ENCODE assay signal across 9 cellular contexts in genomic region chr9:131255731-131256197, GRCh38. TPM values are rescaled to one million over a fixed set of nuclear protein-coding genes. Genes with fewer than 3 reads are reported as not detected.
DNase-seq lines count a peak whose midpoint lies in the region; ATAC-seq, FAIRE-seq and TF ChIP-seq lines count a peak whose summit lies in the region.
"Had no signal": no experiment of that assay in that cellular context is flagged by ENCODE, and none has a peak within 500 bp of the region (broad histone marks: within the 10 kb centered on the region; RNA-seq: fewer than 3 reads in every experiment).

No MANE protein-coding gene starts in this region.

- H3K9ac ChIP-seq in skeletal muscle tissue (ENCODE audit: low read depth in 1 of 3, low read length in 3 of 3) = peak overlapping the region; percentile 53 to 70 (median 63)
- no peak overlapping the region for H3K9ac ChIP-seq in kidney (ENCODE audit: low read length in 2 of 2)

- DNase-seq in RWPE1 (ENCODE audit: low spot score) = no peak
- no peak for DNase-seq in RPMI8226
- DNase-seq in HEK293T (ENCODE audit: extremely low spot score) = no peak
- no peak for DNase-seq in NCI-H69 (lab: John Stamatoyannopoulos, UW)
- no peak for DNase-seq in kidney

- POLR2A ChIA-PET in RWPE1 (lab: Yijun Ruan, JAX; ENCODE audit: low non-redundant PET) (no interaction called here), HEK293T (lab: Yijun Ruan, JAX) (no interaction called here)

- H3K4me3 ChIP-seq in gastroesophageal sphincter = no peak overlapping the region
- peak overlapping the region; percentile 2 to 68 (median 30) for H3K4me3 ChIP-seq in skeletal muscle tissue (ENCODE audit: low read length in 3 of 3)
- H3K4me3 ChIP-seq in kidney (ENCODE audit: low read length in 2 of 2) = no peak overlapping the region

- no peak for TF ChIP-seq EP300 in gastroesophageal sphincter (IDR thresholded peaks at IDR 0.05)

- H3K4me1 ChIP-seq in gastroesophageal sphincter (peaks cover 0 to 19% (median 6%) of the 10 kb centered on the region in 3 donors), skeletal muscle tissue (ENCODE audit: control insufficient read depth in 3 of 3, insufficient read depth in 3 of 3, low read length in 3 of 3) (peaks cover 33 to 49% (median 42%) of the 10 kb centered on the region in 3 donors), kidney (ENCODE audit: control insufficient read depth in 1 of 2, insufficient read depth in 1 of 2, low read depth in 1 of 2, low read length in 2 of 2) (no peaks in the 10 kb centered on the region)

- H3K27me3 ChIP-seq in gastroesophageal sphincter = no peaks in the 10 kb centered on the region
- H3K27me3 ChIP-seq in skeletal muscle tissue (ENCODE audit: control insufficient read depth in 3 of 3, insufficient read depth in 3 of 3, low read length in 3 of 3) = no peaks in the 10 kb centered on the region

- H3K9me3 ChIP-seq in gastroesophageal sphincter (no peaks in the 10 kb centered on the region), skeletal muscle tissue (ENCODE audit: control insufficient read depth in 3 of 3, low read length in 3 of 3) (no peaks in the 10 kb centered on the region), kidney (ENCODE audit: control insufficient read depth in 1 of 2, low read length in 2 of 2) (no peaks in the 10 kb centered on the region)

- peak; percentile 3 for ATAC-seq in GM18502 (IDR thresholded peaks at IDR 0.05; ENCODE audit: poor library complexity, unreplicated experiment)
- no peak for ATAC-seq in gastroesophageal sphincter

- intact Hi-C loops in kidney (cut with DNase I) = no loop called here

- CTCF ChIA-PET in RWPE1 (lab: Yijun Ruan, JAX) = interaction anchor here (0.8 to 1.2 kb wide), 2 partner anchors 9 to 80 kb away, joined by 4 to 6 read pairs; no protein-coding TSS in a partner anchor
- CTCF ChIA-PET in HEK293T (lab: Yijun Ruan, JAX) = interaction anchor here (0.6 kb wide), 1 partner anchor 78 kb away, joined by 4 read pairs; no protein-coding TSS in a partner anchor

- no peak for FAIRE-seq in kidney (lab: Jason Lieb, UNC)
- FAIRE-seq: colon had no signal

- TF ChIP-seq CTCF in RWPE1 (conservative IDR thresholded peaks at IDR 0.05; ENCODE audit: low read depth) (no peak), gastroesophageal sphincter (IDR thresholded peaks at IDR 0.05) (no peak), kidney (IDR thresholded peaks at IDR 0.05; ENCODE audit: borderline replicate concordance, extremely low read depth, insufficient read depth) (no peak)

- H3K27ac ChIP-seq in RWPE1 (peak overlapping the region; percentile 78), gastroesophageal sphincter (peak overlapping the region in 3 of 4 donors; percentile 50 to 69 (median 60)), skeletal muscle tissue (ENCODE audit: low read depth, low read length) (peak overlapping the region; percentile 84), kidney (ENCODE audit: low read depth in 2 of 2, low read length in 2 of 2) (peak overlapping the region in 1 of 2 donors; percentile 1)

- no peak for TF ChIP-seq POLR2A in gastroesophageal sphincter (IDR thresholded peaks at IDR 0.05)

- H3K36me3 ChIP-seq in gastroesophageal sphincter (peaks cover 0 to 15% of the 10 kb centered on the region in 2 donors), skeletal muscle tissue (ENCODE audit: control insufficient read depth in 3 of 3, insufficient read depth in 3 of 3, low read length in 3 of 3) (peaks cover 16 to 20% (median 19%) of the 10 kb centered on the region in 3 donors), kidney (ENCODE audit: control insufficient read depth in 1 of 2, insufficient read depth in 2 of 2, low read length in 2 of 2) (no peaks in the 10 kb centered on the region)

- WGBS in gastroesophageal sphincter (ENCODE audit: low coverage in 1 of 2), 2 donors = 55 to 56% methylated on average over 3 to 5 of the region's 7 CpGs

TF ChIP-seq in HEK293T, 16 proteins besides CTCF, POLR2A, EP300 and RAD21:
- TF ChIP-seq ZNF384 (IDR thresholded peaks at IDR 0.05) = no peak
- no peak for TF ChIP-seq SUZ12 (IDR thresholded peaks at IDR 0.05)
- TF ChIP-seq BHLHE40 (IDR thresholded peaks at IDR 0.05; ENCODE audit: borderline replicate concordance) = no peak
- no peak for TF ChIP-seq ARNT (IDR thresholded peaks at IDR 0.05)
- TF ChIP-seq HDGF (IDR thresholded peaks at IDR 0.05; ENCODE audit: borderline replicate concordance) = no peak
- no peak for TF ChIP-seq CTBP1 (IDR thresholded peaks at IDR 0.05; ENCODE audit: borderline replicate concordance)
- no peak for TF ChIP-seq NFRKB (IDR thresholded peaks at IDR 0.05)
- no peak for TF ChIP-seq FOXM1 (IDR thresholded peaks at IDR 0.05; ENCODE audit: borderline replicate concordance)
- TF ChIP-seq PKNOX1 (IDR thresholded peaks at IDR 0.05) = no peak
- no peak for TF ChIP-seq FOXK2 (IDR thresholded peaks at IDR 0.05)

RNA-seq across cellular contexts. Expression of gene FAM78A, which starts 20.5 kb away (rescaled TPM):
- total RNA-seq in gastroesophageal sphincter = 1 to 10 TPM in 3 of 4 donors, under 1 TPM in 1; 0.78 to 5.4 (median 2.9) TPM
- total RNA-seq in skeletal muscle tissue = 14.6 TPM
- total RNA-seq in kidney = 6.1 TPM
- 1.6 TPM for polyA plus RNA-seq in kidney (ENCODE audit: insufficient read depth, low read depth, low replicate concordance)

RNA-seq across cellular contexts. Expression of gene PLPP7, which starts 33.8 kb away (rescaled TPM):
- 10 to 100 TPM in 3 of 4 donors, 1 to 10 TPM in 1; 9.7 to 21.1 (median 12.0) TPM for total RNA-seq in gastroesophageal sphincter
- total RNA-seq in skeletal muscle tissue = 34.4 TPM
- 4.0 TPM for total RNA-seq in kidney
- 5.5 TPM for polyA plus RNA-seq in kidney (ENCODE audit: insufficient read depth, low read depth, low replicate concordance)

Comparison
In these comparisons a context has a peak if more than half of its experiments do, and no peak if none do; other contexts are left out.
1. H3K4me3 ChIP-seq: peak in skeletal muscle tissue (3 of 3); none in gastroesophageal sphincter (0 of 2) and kidney (0 of 2).
2. H3K9ac ChIP-seq: peak in skeletal muscle tissue (3 of 3); none in kidney (0 of 2).